In the genomic region with DNA sequence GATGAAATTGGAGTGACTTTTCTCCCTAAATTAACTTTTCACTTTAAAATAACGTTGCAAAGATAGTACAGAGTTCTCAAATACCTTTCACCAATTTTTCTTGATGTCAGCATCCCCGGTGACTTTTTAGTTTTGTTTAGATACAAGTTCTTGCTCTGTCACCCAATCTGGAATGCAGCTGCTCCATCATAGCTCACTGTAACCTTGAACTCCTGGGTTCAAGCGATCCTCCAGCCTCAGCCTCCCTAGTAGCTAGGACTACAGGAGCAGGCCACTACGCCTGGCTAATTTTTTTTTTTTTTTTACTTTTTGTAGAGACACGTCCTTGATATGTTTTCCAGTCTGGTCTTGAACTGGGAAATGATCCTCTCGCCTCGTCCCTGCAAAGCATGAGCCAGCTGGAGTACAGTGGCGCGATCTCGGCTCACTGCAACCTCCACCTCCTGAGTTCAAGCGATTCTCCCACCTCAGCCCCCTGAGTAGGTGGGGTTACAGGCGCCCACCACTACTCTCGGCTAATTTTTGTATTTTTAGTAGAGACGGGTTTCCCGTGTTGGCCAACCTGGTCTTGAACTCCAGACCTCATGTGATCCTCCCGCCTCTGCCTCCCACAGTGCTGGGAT, we compare ENCODE assay signal across 1 cellular context.
TF ChIP-seq lines count a peak whose summit lies in the region.

No MANE protein-coding gene starts in this region.

TF ChIP-seq in A549, 52 proteins besides CTCF, POLR2A, EP300 and RAD21 (continued from another document):
- TF ChIP-seq HOXB5 (CRISPR knock-in tag; IDR thresholded peaks at IDR 0.05) (no peak), ZFP36 (IDR thresholded peaks at IDR 0.05; ENCODE audit: borderline replicate concordance, partially characterized antibody) (no peak), EHMT2 (IDR thresholded peaks at IDR 0.05; ENCODE audit: low read depth) (no peak), MAFK (IDR thresholded peaks at IDR 0.05; ENCODE audit: partially characterized antibody) (no peak), RCOR1 (IDR thresholded peaks at IDR 0.05; ENCODE audit: low read depth, low read length) (no peak), SREBF2 (IDR thresholded peaks at IDR 0.05) (no peak)
- TF ChIP-seq, protein P1, sequence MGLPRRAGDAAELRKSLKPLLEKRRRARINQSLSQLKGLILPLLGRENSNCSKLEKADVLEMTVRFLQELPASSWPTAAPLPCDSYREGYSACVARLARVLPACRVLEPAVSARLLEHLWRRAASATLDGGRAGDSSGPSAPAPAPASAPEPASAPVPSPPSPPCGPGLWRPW (IDR thresholded peaks at IDR 0.05) = no peak
TF ChIP-seq in A549: peak in this region for 0.
